In the genomic region with DNA sequence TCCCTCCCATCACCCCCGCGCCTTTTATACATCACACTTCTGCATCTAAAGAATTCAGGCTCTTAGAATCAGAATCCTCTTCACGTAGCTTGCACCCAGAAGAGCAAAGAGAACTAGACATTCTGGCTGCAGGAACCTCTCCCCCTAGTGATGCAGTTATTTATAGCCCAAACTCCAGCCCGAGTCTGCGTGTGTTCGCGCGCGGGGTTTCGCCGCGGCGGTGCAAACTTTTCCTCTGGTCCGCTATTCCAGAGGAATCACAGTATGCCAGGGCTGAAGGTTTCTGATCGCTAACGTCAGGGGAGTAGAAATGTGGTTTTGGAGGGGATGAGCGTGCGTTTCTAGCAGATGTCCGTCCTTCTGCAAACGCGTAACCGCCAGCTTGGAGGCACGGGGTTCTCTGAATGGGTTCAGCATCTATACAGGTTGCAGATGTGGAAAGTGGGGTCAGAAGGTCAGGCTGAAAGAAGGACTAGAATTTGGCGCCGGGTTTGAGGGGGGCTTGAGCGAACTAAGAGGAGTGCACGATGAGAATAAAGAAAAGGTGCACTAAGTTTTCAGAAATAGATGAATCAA, we compare ENCODE assay signal across 2 cellular contexts.
TF ChIP-seq lines count a peak whose summit lies in the region.

No MANE protein-coding gene starts in this region.

TF ChIP-seq in SK-N-SH, 30 proteins besides CTCF, POLR2A, EP300 and RAD21 (continued from another document):
- TF ChIP-seq MXI1 (IDR thresholded peaks at IDR 0.05; ENCODE audit: low read depth, low read length) (no peak), MAX (IDR thresholded peaks at IDR 0.05; ENCODE audit: low read depth) (no peak), YY1 (IDR thresholded peaks at IDR 0.05; ENCODE audit: low read depth) (no peak), JUND (IDR thresholded peaks at IDR 0.05) (no peak)

TF ChIP-seq in SK-N-SH treated with all-trans-retinoic acid at 6 μM for 48 hours, 23 proteins besides CTCF, POLR2A, EP300 and RAD21 (continued from another document):
- TF ChIP-seq, protein P1, sequence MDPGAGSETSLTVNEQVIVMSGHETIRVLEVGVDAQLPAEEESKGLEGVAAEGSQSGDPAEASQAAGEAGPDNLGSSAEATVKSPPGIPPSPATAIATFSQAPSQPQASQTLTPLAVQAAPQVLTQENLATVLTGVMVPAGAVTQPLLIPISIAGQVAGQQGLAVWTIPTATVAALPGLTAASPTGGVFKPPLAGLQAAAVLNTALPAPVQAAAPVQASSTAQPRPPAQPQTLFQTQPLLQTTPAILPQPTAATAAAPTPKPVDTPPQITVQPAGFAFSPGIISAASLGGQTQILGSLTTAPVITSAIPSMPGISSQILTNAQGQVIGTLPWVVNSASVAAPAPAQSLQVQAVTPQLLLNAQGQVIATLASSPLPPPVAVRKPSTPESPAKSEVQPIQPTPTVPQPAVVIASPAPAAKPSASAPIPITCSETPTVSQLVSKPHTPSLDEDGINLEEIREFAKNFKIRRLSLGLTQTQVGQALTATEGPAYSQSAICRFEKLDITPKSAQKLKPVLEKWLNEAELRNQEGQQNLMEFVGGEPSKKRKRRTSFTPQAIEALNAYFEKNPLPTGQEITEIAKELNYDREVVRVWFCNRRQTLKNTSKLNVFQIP (CRISPR knock-in tag; IDR thresholded peaks at IDR 0.05; ENCODE audit: borderline replicate concordance, low read depth): no peak
- no peak for TF ChIP-seq ZFP3 (CRISPR knock-in tag; IDR thresholded peaks at IDR 0.05)
- TF ChIP-seq ZC3H10 (CRISPR knock-in tag; IDR thresholded peaks at IDR 0.05): no peak
- no peak for TF ChIP-seq ZFP30 (CRISPR knock-in tag; IDR thresholded peaks at IDR 0.05)
- TF ChIP-seq CSDC2 (CRISPR knock-in tag; IDR thresholded peaks at IDR 0.05): no peak
- no peak for TF ChIP-seq ZNF8 (CRISPR knock-in tag; IDR thresholded peaks at IDR 0.05)
- no peak for TF ChIP-seq ZNF565 (CRISPR knock-in tag; conservative IDR thresholded peaks at IDR 0.05; ENCODE audit: low read depth)
- TF ChIP-seq GLIS3 (CRISPR knock-in tag; IDR thresholded peaks at IDR 0.05): no peak
- no peak for TF ChIP-seq ISL1 (CRISPR knock-in tag; IDR thresholded peaks at IDR 0.05)
